ENCODE assay signal across 23 cellular contexts in genomic region chr5:172718527-172719114, GRCh38.
"Had no signal": no experiment of that assay in that cellular context is flagged by ENCODE, and none has a peak within 500 bp of the region (broad histone marks: within the 10 kb centered on the region; RNA-seq: fewer than 3 reads in every experiment).

No MANE protein-coding gene starts in this region.

- H3K27ac ChIP-seq: SJSA1, SK-N-MC had no signal

- H3K36me3 ChIP-seq: MG63, SJSA1 had no signal

- H3K4me3 ChIP-seq: MG63, SJSA1, SK-N-MC had no signal

- H3K27me3 ChIP-seq: MG63, SJSA1 had no signal

- DNase-seq: Karpas-422, KG1, MG63, NCI-H1092, NCI-H1105 treated with DMSO at 0.1 percent for 48 hours, NCI-H1417 treated with DMSO at 0.1 percent for 48 hours, NCI-H146, NCI-H1694 treated with DMSO at 0.1 percent for 48 hours, NCI-H1930, NCI-H2081, NCI-H2107, NCI-H2227 treated with DMSO at 0.1 percent for 48 hours, NCI-H446, NCI-H510A, NCI-H524 treated with DMSO at 0.1 percent for 48 hours, NCI-H69, NCI-H774, Right ventricle myocardium superior, RPMI8226, SIG-M5 had no signal

- H3K9me3 ChIP-seq: MG63, SJSA1 had no signal

- FAIRE-seq: RCC 7860 had no signal
